Comparison of ENCODE assay signal across 8 cellular contexts in genomic region chr1:160665330-160666078, GRCh38. TPM values are rescaled to one million over a fixed set of nuclear protein-coding genes. Genes with fewer than 3 reads are reported as not detected.
DNase-seq lines count a peak whose midpoint lies in the region; ATAC-seq and TF ChIP-seq lines count a peak whose summit lies in the region.
"Had no signal": no experiment of that assay in that cellular context is flagged by ENCODE, and none has a peak within 500 bp of the region (broad histone marks: within the 10 kb centered on the region; RNA-seq: fewer than 3 reads in every experiment).

No MANE protein-coding gene starts in this region.

- H3K36me3 ChIP-seq in brain microvascular endothelial cell (replicated peaks) = no peaks in the 10 kb centered on the region

- TF ChIP-seq CTCF in brain microvascular endothelial cell (IDR thresholded peaks at IDR 0.05; ENCODE audit: low read depth, low read length, missing control alignments) = no peak

- peak overlapping the region; percentile 94 for H3K27ac Mint-ChIP-seq in T-helper 1 cell treated with Interleukin-12 subunit alpha and Interleukin-12 subunit beta and Interleukin-4 antibody, amounts not matched to agents 30 μg/mL and 1 μg/mL, for 36 hours
- H3K27ac Mint-ChIP-seq in stimulated activated effector memory CD8-positive, alpha-beta T cell treated with anti-CD3 and anti-CD28 coated beads, Interleukin-12 subunit alpha, Interleukin-12 subunit beta, amount 100 ng/mL, for 72 hours = peak overlapping the region; percentile 82

- DNase-seq in HT1080 (ENCODE audit: low read depth) (peak; percentile 9), Right ventricle myocardium inferior (ENCODE audit: missing footprints) (peak; percentile 89), NCI-H1048 (lab: John Stamatoyannopoulos, UW) (no peak), brain microvascular endothelial cell (no peak), mesenteric fat pad (ENCODE audit: low spot score) (no peak)
- DNase-seq in stimulated activated effector memory CD8-positive, alpha-beta T cell treated with anti-CD3 and anti-CD28 coated beads, Interleukin-12 subunit alpha, Interleukin-12 subunit beta, amount 100 ng/mL, for 72 hours (ENCODE audit: low spot score in 2 of 2) = no peak

- no peaks in the 10 kb centered on the region for H3K27me3 Mint-ChIP-seq in T-helper 1 cell treated with Interleukin-12 subunit alpha and Interleukin-12 subunit beta and Interleukin-4 antibody, amounts not matched to agents 30 μg/mL and 1 μg/mL, for 36 hours (ENCODE audit: low read depth)

- peaks cover 30% of the 10 kb centered on the region for H3K36me3 Mint-ChIP-seq in T-helper 1 cell treated with Interleukin-12 subunit alpha and Interleukin-12 subunit beta and Interleukin-4 antibody, amounts not matched to agents 30 μg/mL and 1 μg/mL, for 36 hours (ENCODE audit: low read depth)
- no peaks in the 10 kb centered on the region for H3K36me3 Mint-ChIP-seq in stimulated activated effector memory CD8-positive, alpha-beta T cell treated with anti-CD3 and anti-CD28 coated beads, Interleukin-12 subunit alpha, Interleukin-12 subunit beta, amount 100 ng/mL, for 72 hours

- H3K9me3 Mint-ChIP-seq in T-helper 1 cell treated with Interleukin-12 subunit alpha and Interleukin-12 subunit beta and Interleukin-4 antibody, amounts not matched to agents 30 μg/mL and 1 μg/mL, for 36 hours = peaks cover 16% of the 10 kb centered on the region
- H3K9me3 Mint-ChIP-seq in stimulated activated effector memory CD8-positive, alpha-beta T cell treated with anti-CD3 and anti-CD28 coated beads, Interleukin-12 subunit alpha, Interleukin-12 subunit beta, amount 100 ng/mL, for 72 hours = peaks cover 5% of the 10 kb centered on the region

- H3K4me3 Mint-ChIP-seq in T-helper 1 cell treated with Interleukin-12 subunit alpha and Interleukin-12 subunit beta and Interleukin-4 antibody, amounts not matched to agents 30 μg/mL and 1 μg/mL, for 36 hours = peak overlapping the region; percentile 75
- peak overlapping the region; percentile 57 for H3K4me3 Mint-ChIP-seq in stimulated activated effector memory CD8-positive, alpha-beta T cell treated with anti-CD3 and anti-CD28 coated beads, Interleukin-12 subunit alpha, Interleukin-12 subunit beta, amount 100 ng/mL, for 72 hours

- H3K27me3 ChIP-seq in brain microvascular endothelial cell (replicated peaks) = no peaks in the 10 kb centered on the region

- intact Hi-C loops in Right ventricle myocardium inferior (cut with DNase I) = no loop called here

- no peak overlapping the region for H3K4me3 ChIP-seq in brain microvascular endothelial cell (ENCODE audit: low read depth, low read length)

- ATAC-seq in Right ventricle myocardium inferior = peak; percentile 52
- peak; percentile 66 for ATAC-seq in stimulated activated effector memory CD8-positive, alpha-beta T cell treated with anti-CD3 and anti-CD28 coated beads, Interleukin-12 subunit alpha, Interleukin-12 subunit beta, amount 100 ng/mL, for 72 hours

- no peak overlapping the region for H3K27ac ChIP-seq in brain microvascular endothelial cell

- in situ Hi-C loops in brain microvascular endothelial cell (cut with HindIII; ENCODE audit: low pct_ligation_motif_present, low sequenced_read_pairs) = no loop called here

- H3K4me1 Mint-ChIP-seq in T-helper 1 cell treated with Interleukin-12 subunit alpha and Interleukin-12 subunit beta and Interleukin-4 antibody, amounts not matched to agents 30 μg/mL and 1 μg/mL, for 36 hours (ENCODE audit: low read depth) = peaks cover 72% of the 10 kb centered on the region
- peaks cover 66% of the 10 kb centered on the region for H3K4me1 Mint-ChIP-seq in stimulated activated effector memory CD8-positive, alpha-beta T cell treated with anti-CD3 and anti-CD28 coated beads, Interleukin-12 subunit alpha, Interleukin-12 subunit beta, amount 100 ng/mL, for 72 hours

RNA-seq across cellular contexts. Expression of gene SLAMF1, which starts 18.7 kb away (rescaled TPM):
- 0.03 TPM in 1 of 2 replicates, not detected in the other for total RNA-seq in HT1080 (2014; rRNA removed; shearing (Covaris generic))
- polyA plus RNA-seq in HT1080 (2015; cell fraction: cytosol; rRNA removed) = not detected in 2 replicates
- not detected in 2 replicates for polyA plus RNA-seq in HT1080 (2015; cell fraction: nucleus; rRNA removed)
- 0.24 TPM for total RNA-seq in Right ventricle myocardium inferior
- 0.84 TPM for total RNA-seq in mesenteric fat pad

RNA-seq across cellular contexts. Expression of gene CD48, which starts 46.1 kb away (rescaled TPM):
- total RNA-seq in HT1080 (2014; rRNA removed; shearing (Covaris generic)) = not detected in 2 replicates
- not detected in 2 replicates for polyA plus RNA-seq in HT1080 (2015; cell fraction: cytosol; rRNA removed)
- polyA plus RNA-seq in HT1080 (2015; cell fraction: nucleus; rRNA removed) = not detected in 2 replicates
- 2.0 TPM for total RNA-seq in Right ventricle myocardium inferior
- 5.3 TPM for total RNA-seq in mesenteric fat pad
- total RNA-seq: RPMI7951 had no signal

Comparison
In these comparisons a context has a peak if more than half of its experiments do, and no peak if none do; other contexts are left out.
1. DNase-seq: peak in HT1080 (single experiment) and Right ventricle myocardium inferior (single experiment); none in stimulated activated effector memory CD8-positive, alpha-beta T cell treated with anti-CD3 and anti-CD28 coated beads, Interleukin-12 subunit alpha, Interleukin-12 subunit beta, amount 100 ng/mL, for 72 hours (0 of 2), NCI-H1048 (single experiment), brain microvascular endothelial cell (single experiment) and mesenteric fat pad (single experiment).